In the genomic region with DNA sequence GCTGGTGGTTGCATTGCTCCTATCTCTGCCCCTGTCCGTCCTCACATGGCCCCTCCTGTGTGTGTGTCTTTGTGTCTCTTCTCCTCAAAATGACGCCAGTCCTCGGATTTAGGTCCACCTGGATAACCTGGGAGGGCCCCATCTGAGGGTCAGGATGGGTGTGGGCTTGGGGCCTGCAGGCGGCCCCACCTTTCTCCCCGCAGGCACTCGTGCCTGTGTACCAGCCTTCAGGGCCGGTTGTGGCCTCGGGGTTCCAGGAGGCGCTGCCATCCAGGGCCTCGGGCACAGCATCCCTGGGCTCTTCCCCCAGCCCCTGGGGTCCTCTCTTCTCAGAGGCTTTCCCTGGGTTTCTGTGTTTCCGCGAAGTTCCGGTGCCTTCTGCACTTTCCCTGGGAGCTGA, we compare ENCODE assay signal across 25 cellular contexts. TPM values are rescaled to one million over a fixed set of nuclear protein-coding genes. Genes with fewer than 3 reads are reported as not detected.
DNase-seq lines count a peak whose midpoint lies in the region; ATAC-seq, FAIRE-seq and TF ChIP-seq lines count a peak whose summit lies in the region.
"Had no signal": no experiment of that assay in that cellular context is flagged by ENCODE, and none has a peak within 500 bp of the region (broad histone marks: within the 10 kb centered on the region; RNA-seq: fewer than 3 reads in every experiment).

No MANE protein-coding gene starts in this region.

- H3K36me3 ChIP-seq in WERI-Rb-1, result peaks cover 4% of the 10 kb centered on the region; the same call in 1 of the 2 replicates
- no peaks in the 10 kb centered on the region for H3K36me3 ChIP-seq in K562 (ENCODE audit: control insufficient read depth, insufficient read depth, low read length)
- H3K36me3 ChIP-seq in A673 (ENCODE audit: insufficient read depth, low read length, poor library complexity, severe bottlenecking), result no peaks in the 10 kb centered on the region
- H3K36me3 ChIP-seq in Caco-2 (ENCODE audit: control insufficient read depth, insufficient read depth, low read length), result no peaks in the 10 kb centered on the region
- H3K36me3 ChIP-seq: BE2C had no signal

- H3K27ac ChIP-seq in WERI-Rb-1, result peak overlapping the region; percentile 26; the same call in 1 of the 2 replicates
- H3K27ac ChIP-seq in K562 (ENCODE audit: extremely low read depth, low read depth, low read length), result no peak overlapping the region
- H3K27ac ChIP-seq in A673 (ENCODE audit: low read depth, low read length, poor library complexity, severe bottlenecking), result no peak overlapping the region
- H3K27ac ChIP-seq: 22Rv1, A549 had no signal

- H3K4me3 ChIP-seq in WERI-Rb-1 (ENCODE audit: low read depth, low read length) (no peak overlapping the region), K562 (no peak overlapping the region), A673 (ENCODE audit: low read depth, low read length, poor library complexity, severe bottlenecking) (no peak overlapping the region), Caco-2 (ENCODE audit: low read depth, low read length) (no peak overlapping the region)
- H3K4me3 ChIP-seq: A549 had no signal

- H3K27me3 ChIP-seq in WERI-Rb-1 (ENCODE audit: insufficient read depth, low read depth, severe bottlenecking) (no peaks in the 10 kb centered on the region), K562 (ENCODE audit: control insufficient read depth in 2 of 2, insufficient read depth in 2 of 2, low read length in 2 of 2) (no peaks in the 10 kb centered on the region), A673 (replicated peaks; ENCODE audit: insufficient read depth, low read depth, low read length, poor library complexity) (no peaks in the 10 kb centered on the region), Caco-2 (replicated peaks; ENCODE audit: control insufficient read depth, insufficient read depth, low read length) (no peaks in the 10 kb centered on the region)

- POLR2A ChIA-PET in K562 (lab: Yijun Ruan, JAX), result no interaction called here
- POLR2A ChIA-PET in A673 (lab: Charles Lee; ENCODE audit: low non-redundant PET), result no interaction called here
- POLR2A ChIA-PET in Caco-2 (lab: Charles Lee), result no interaction called here

- 92% methylated on average over 8 of the region's 13 CpGs for WGBS in K562 (ENCODE audit: insufficient coverage, low coverage, missing lambda C conversion rate)

- no peak overlapping the region for H3K4me2 ChIP-seq in K562 (ENCODE audit: insufficient read depth, low read length)
- H3K4me2 ChIP-seq: A549 had no signal

- no peaks in the 10 kb centered on the region for H4K20me1 ChIP-seq in K562 (replicated peaks; ENCODE audit: control insufficient read depth, insufficient read depth, low read length)

- in situ Hi-C loops in K562 (cut with MboI), result loop anchor here (10.0 kb wide), 1 partner anchor 141 kb away; no protein-coding TSS in a partner anchor

- no peak for TF ChIP-seq RAD21 in K562 (CRISPR knock-in tag; conservative IDR thresholded peaks at IDR 0.05 in 1 of 2, IDR thresholded peaks at IDR 0.05 in 1 of 2)

- peaks cover 2% of the 10 kb centered on the region for H3K36me3 Mint-ChIP-seq in activated naive CD4-positive, alpha-beta T cell treated with anti-CD3 and anti-CD28 coated beads, Interleukin-2, amount 50 U/mL, for 24 hours
- H3K36me3 Mint-ChIP-seq in stimulated activated naive B cell treated with anti-CD40 and anti-IgM and Interleukin-4, amounts not matched to agents 10 μg/mL and 1 μg/mL and 100 μg/mL, for 72 hours, result peaks cover 21 to 25% of the 10 kb centered on the region in 2 donors
- peaks cover 22% of the 10 kb centered on the region for H3K36me3 Mint-ChIP-seq in Caco-2 (ENCODE audit: insufficient read depth, unreplicated experiment)
- H3K36me3 Mint-ChIP-seq: CD4-positive, CD25-positive, alpha-beta regulatory T cell had no signal

- no peak overlapping the region for H3K9ac ChIP-seq in K562 (ENCODE audit: insufficient read depth in 1 of 2, low read depth in 2 of 2, low read length in 2 of 2)

- no peak for TF ChIP-seq POLR2A in K562 (conservative IDR thresholded peaks at IDR 0.05)

- H3K4me3 Mint-ChIP-seq in activated naive CD4-positive, alpha-beta T cell treated with anti-CD3 and anti-CD28 coated beads, Interleukin-2, amount 50 U/mL, for 24 hours, result no peak overlapping the region
- no peak overlapping the region for H3K4me3 Mint-ChIP-seq in stimulated activated naive B cell treated with anti-CD40 and anti-IgM and Interleukin-4, amounts not matched to agents 10 μg/mL and 1 μg/mL and 100 μg/mL, for 72 hours
- no peak overlapping the region for H3K4me3 Mint-ChIP-seq in Caco-2 (ENCODE audit: unreplicated experiment)
- H3K4me3 Mint-ChIP-seq: CD14-positive monocyte; CD4-positive, CD25-positive, alpha-beta regulatory T cell; CD8-positive, alpha-beta memory T cell had no signal

- DNase-seq in activated naive CD4-positive, alpha-beta T cell (lab: John Stamatoyannopoulos, UW), result no peak
- DNase-seq in WERI-Rb-1 (no peak), K562 (ENCODE audit: extremely low read depth in 1 of 4, low spot score in 3 of 4) (no peak), A673 (ENCODE audit: low spot score) (no peak), Caco-2 (no peak), islet precursor cell (no peak)
- no peak for DNase-seq in stimulated activated naive B cell treated with anti-CD40 and anti-IgM and Interleukin-4, amounts not matched to agents 10 μg/mL and 1 μg/mL and 100 μg/mL, for 72 hours
- DNase-seq: ACHN; BE2C; C1 segment of cervical spinal cord; Calu3; CD4-positive, alpha-beta memory T cell; CD4-positive, CD25-positive, alpha-beta regulatory T cell; CD8-positive, alpha-beta memory T cell; COR-L47; DMS79 treated with DMSO at 0.1 percent for 48 hours; GF-D8 had no signal

- intact Hi-C loops in K562 (cut with micrococcal nuclease) (no loop called here), A673 (cut with micrococcal nuclease; ENCODE audit: unreplicated experiment) (no loop called here), Caco-2 (cut with micrococcal nuclease; ENCODE audit: unreplicated experiment) (no loop called here)

- TF ChIP-seq EP300 in K562 (IDR thresholded peaks at IDR 0.05; ENCODE audit: low read length), result no peak

- H3K9me3 Mint-ChIP-seq in activated naive CD4-positive, alpha-beta T cell treated with anti-CD3 and anti-CD28 coated beads, Interleukin-2, amount 50 U/mL, for 24 hours, result no peaks in the 10 kb centered on the region
- no peaks in the 10 kb centered on the region for H3K9me3 Mint-ChIP-seq in stimulated activated naive B cell treated with anti-CD40 and anti-IgM and Interleukin-4, amounts not matched to agents 10 μg/mL and 1 μg/mL and 100 μg/mL, for 72 hours
- no peaks in the 10 kb centered on the region for H3K9me3 Mint-ChIP-seq in Caco-2 (ENCODE audit: unreplicated experiment)
- H3K9me3 Mint-ChIP-seq: CD4-positive, alpha-beta memory T cell; CD8-positive, alpha-beta memory T cell had no signal

- H3K79me2 ChIP-seq in K562 (ENCODE audit: control insufficient read depth, insufficient read depth, low read length), result peaks cover 8% of the 10 kb centered on the region

- TF ChIP-seq CTCF in WERI-Rb-1 (IDR thresholded peaks at IDR 0.05; ENCODE audit: low read depth, low read length) (no peak), K562 (IDR thresholded peaks at IDR 0.05 in 2 of 3, conservative IDR thresholded peaks at IDR 0.05 in 1 of 3; ENCODE audit: insufficient read depth in 2 of 3, low read depth in 1 of 3, low read length in 3 of 3) (no peak), A673 (conservative IDR thresholded peaks at IDR 0.05; ENCODE audit: low read depth, low read length) (no peak), Caco-2 (IDR thresholded peaks at IDR 0.05; ENCODE audit: insufficient read depth in 1 of 2, low read depth in 1 of 2, low read length in 1 of 2, severe bottlenecking in 1 of 2, unreplicated experiment in 1 of 2) (no peak)

- no peak overlapping the region for H2AFZ ChIP-seq in K562 (ENCODE audit: low read depth, low read length)

- CTCF ChIA-PET in K562 (lab: Yijun Ruan, JAX; ENCODE audit: low intra/inter-chr PET ratio), result interaction anchor here (2.2 kb wide), 1 partner anchor 141 kb away, joined by 9 read pairs; no protein-coding TSS in a partner anchor
- CTCF ChIA-PET in A673 (lab: Charles Lee), result no interaction called here
- CTCF ChIA-PET in Caco-2 (lab: Charles Lee), result no interaction called here

- H3K4me1 Mint-ChIP-seq in activated naive CD4-positive, alpha-beta T cell treated with anti-CD3 and anti-CD28 coated beads, Interleukin-2, amount 50 U/mL, for 24 hours, result peaks cover 13% of the 10 kb centered on the region
- H3K4me1 Mint-ChIP-seq in stimulated activated naive B cell treated with anti-CD40 and anti-IgM and Interleukin-4, amounts not matched to agents 10 μg/mL and 1 μg/mL and 100 μg/mL, for 72 hours, result peaks cover 12 to 33% of the 10 kb centered on the region in 2 donors
- no peaks in the 10 kb centered on the region for H3K4me1 Mint-ChIP-seq in Caco-2 (ENCODE audit: low read depth, unreplicated experiment)

- H3K4me1 ChIP-seq in K562 (replicated peaks in 1 of 2; ENCODE audit: control insufficient read depth in 2 of 2, insufficient read depth in 2 of 2, low read length in 2 of 2) (peaks cover 0 to 75% of the 10 kb centered on the region in 2 experiments; a peak in 2 of 5 replicates), A673 (ENCODE audit: insufficient read depth, low read length, poor library complexity, severe bottlenecking) (no peaks in the 10 kb centered on the region), Caco-2 (no peaks in the 10 kb centered on the region)
- H3K4me1 ChIP-seq: BE2C had no signal

- ATAC-seq in K562, result no peak
- no peak for ATAC-seq in stimulated activated naive B cell treated with anti-CD40 and anti-IgM and Interleukin-4, amounts not matched to agents 10 μg/mL and 1 μg/mL and 100 μg/mL, for 72 hours (replicated peaks)
- ATAC-seq: A549 had no signal

- no peaks in the 10 kb centered on the region for H3K9me1 ChIP-seq in K562 (ENCODE audit: control insufficient read depth, insufficient read depth, low read length)

- H3K27ac Mint-ChIP-seq in activated naive CD4-positive, alpha-beta T cell treated with anti-CD3 and anti-CD28 coated beads, Interleukin-2, amount 50 U/mL, for 24 hours, result peak overlapping the region; percentile 76
- H3K27ac Mint-ChIP-seq in stimulated activated naive B cell treated with anti-CD40 and anti-IgM and Interleukin-4, amounts not matched to agents 10 μg/mL and 1 μg/mL and 100 μg/mL, for 72 hours, result peak overlapping the region; percentile 84
- no peak overlapping the region for H3K27ac Mint-ChIP-seq in Caco-2 (ENCODE audit: unreplicated experiment)
- H3K27ac Mint-ChIP-seq: CD14-positive monocyte; CD4-positive, alpha-beta memory T cell; CD8-positive, alpha-beta memory T cell had no signal

- no peaks in the 10 kb centered on the region for H3K9me3 ChIP-seq in WERI-Rb-1 (ENCODE audit: severe bottlenecking)
- H3K9me3 ChIP-seq in K562 (replicated peaks; ENCODE audit: control insufficient read depth, insufficient read depth, low read depth, low read length), result no peaks in the 10 kb centered on the region
- no peaks in the 10 kb centered on the region for H3K9me3 ChIP-seq in A673 (ENCODE audit: low read depth, low read length, poor library complexity, severe bottlenecking)
- H3K9me3 ChIP-seq in Caco-2, result no peaks in the 10 kb centered on the region
- H3K9me3 ChIP-seq: A549, BE2C had no signal

- BruUV-seq in K562 (replicated peaks; lab: Mats Ljungman, UMichigan), result no TSS peak
- no TSS peak for BruUV-seq in A673 (replicated peaks; lab: Mats Ljungman, UMichigan)
- no TSS peak for BruUV-seq in Caco-2 (replicated peaks; lab: Mats Ljungman, UMichigan)

- no peaks in the 10 kb centered on the region for H3K27me3 Mint-ChIP-seq in activated naive CD4-positive, alpha-beta T cell treated with anti-CD3 and anti-CD28 coated beads, Interleukin-2, amount 50 U/mL, for 24 hours
- no peaks in the 10 kb centered on the region for H3K27me3 Mint-ChIP-seq in stimulated activated naive B cell treated with anti-CD40 and anti-IgM and Interleukin-4, amounts not matched to agents 10 μg/mL and 1 μg/mL and 100 μg/mL, for 72 hours
- no peaks in the 10 kb centered on the region for H3K27me3 Mint-ChIP-seq in Caco-2 (ENCODE audit: insufficient read depth, unreplicated experiment)

- FAIRE-seq in K562 (lab: Jason Lieb, UNC), result no peak
- FAIRE-seq: A549, D721Med, G401.6, GM12891, GM19239 had no signal

RNA-seq across cellular contexts. Expression of a gene that starts 54.7 kb away (rescaled TPM):
- total RNA-seq in K562 (2011; cell fraction: chromatin; rRNA removed; ENCODE audit: low replicate concordance), result not detected in 2 replicates
- total RNA-seq in K562 (2011; cell fraction: nucleolus; rRNA removed), result not detected in 2 replicates
- total RNA-seq in K562 (2011; cell fraction: nucleoplasm; rRNA removed), result not detected in 2 replicates
- not detected in 2 replicates for total RNA-seq in K562 (2014; rRNA removed)
- total RNA-seq in K562 (2014; rRNA removed; fragmentation: Illumina TruSeq; extraction: Trizol), result not detected in 2 replicates
- total RNA-seq in K562 (2015; rRNA removed; fragmentation: Illumina TruSeq; extraction: Trizol), result not detected in 2 replicates
- total RNA-seq in K562 (2021), result not detected in 2 replicates
- polyA plus RNA-seq in K562 (2011; rRNA removed), result not detected in 2 replicates
- polyA plus RNA-seq in K562 (2011; cell fraction: cytosol; rRNA removed), result 0.09 TPM in 1 of 2 replicates, not detected in the other
- polyA plus RNA-seq in K562 (2011; cell fraction: nucleus; rRNA removed), result 0.20 TPM in 1 of 2 replicates, not detected in the other
- polyA plus RNA-seq in K562 (2012), result not detected in 2 replicates
- not detected in 2 replicates for polyA plus RNA-seq in K562 (2014; fragmentation: Illumina TruSeq; extraction: Trizol)
- not detected for polyA plus RNA-seq in K562 (2014; fragmentation: Nextera tagmentation; extraction: Ambion mirVana)
- polyA plus RNA-seq in K562 (2014; rRNA removed), result not detected in 2 replicates
- polyA minus RNA-seq in K562 (2011; rRNA and poly(A)+ RNA removed), result not detected in 2 replicates
- not detected in 2 replicates for polyA minus RNA-seq in K562 (2011; cell fraction: cytosol; rRNA and poly(A)+ RNA removed)
- polyA minus RNA-seq in K562 (2011; cell fraction: nucleus; rRNA and poly(A)+ RNA removed), result not detected in 2 replicates
- not detected in 2 replicates for total RNA-seq in A673 (2021)
- not detected in 2 replicates for total RNA-seq in Caco-2 (2022)
- total RNA-seq: Calu3; CD4-positive, alpha-beta memory T cell; CD4-positive, CD25-positive, alpha-beta regulatory T cell; CD8-positive, alpha-beta memory T cell had no signal
- polyA plus RNA-seq: A549; CD14-positive monocyte; CD4-positive, alpha-beta memory T cell; CD4-positive, CD25-positive, alpha-beta regulatory T cell; CD8-positive, alpha-beta memory T cell had no signal
